In genomic region chr15:39857132-39857531, GRCh38 we compare ENCODE assay signal across 24 cellular contexts.
"Had no signal": no experiment of that assay in that cellular context is flagged by ENCODE, and none has a peak within 500 bp of the region (broad histone marks: within the 10 kb centered on the region; RNA-seq: fewer than 3 reads in every experiment).

No MANE protein-coding gene starts in this region.

- DNase-seq: effector memory CD8-positive, alpha-beta T cell; foreskin fibroblast; glutamatergic neuron; heart right ventricle; hippocampal formation; left ventricle myocardium superior; lower lobe of right lung; naive B cell; right lobe of liver; small intestine; stimulated activated CD4-positive, alpha-beta T cell treated with anti-CD3 and anti-CD28 coated beads, Interleukin-15, amount 100 ng/mL, for 24 hours; stimulated activated CD4-positive, alpha-beta T cell treated with anti-CD3 and anti-CD28 coated beads, Interleukin-2, amount 100 ng/mL, for 48 hours; stimulated activated naive B cell treated with anti-CD40 and anti-IgM and Interleukin-4, amounts not matched to agents 10 μg/mL and 1 μg/mL and 100 μg/mL, for 72 hours; upper lobe of right lung; uterus had no signal

- H3K27me3 ChIP-seq: gastroesophageal sphincter, heart right ventricle, neutrophil, right lobe of liver, tibial nerve, upper lobe of right lung, uterus had no signal

- H3K79me2 ChIP-seq: parathyroid adenoma had no signal

- ATAC-seq: effector memory CD8-positive, alpha-beta T cell; gastroesophageal sphincter; heart right ventricle; left ventricle myocardium superior; lower lobe of right lung; natural killer cell treated with Interleukin-12 subunit alpha and Interleukin-12 subunit beta and Interleukin-15 and Interleukin-18, amount 100 ng/mL, for 72 hours; right lobe of liver; stimulated activated naive B cell treated with anti-CD40 and anti-IgM and Interleukin-4, amounts not matched to agents 10 μg/mL and 1 μg/mL and 100 μg/mL, for 72 hours; upper lobe of right lung had no signal

- H3K9ac ChIP-seq: parathyroid adenoma had no signal

- H3K36me3 ChIP-seq: gastroesophageal sphincter, heart right ventricle, lower lobe of right lung, neutrophil, right lobe of liver, thoracic aorta, tibial nerve, upper lobe of right lung, uterus had no signal

- H3K9me3 ChIP-seq: gastroesophageal sphincter, heart right ventricle, lower lobe of right lung, neutrophil, right lobe of liver, thoracic aorta, tibial nerve, upper lobe of right lung, uterus had no signal

- H3K4me3 ChIP-seq: coronary artery, gastroesophageal sphincter, heart right ventricle, lower lobe of right lung, right lobe of liver, thoracic aorta, tibial nerve, upper lobe of right lung, uterus had no signal

- H2AFZ ChIP-seq: parathyroid adenoma had no signal

- FAIRE-seq: endometrium, islet of Langerhans, small intestine had no signal

- H3K27ac ChIP-seq: coronary artery, gastroesophageal sphincter, heart right ventricle, lower lobe of right lung, neutrophil, parathyroid adenoma, right lobe of liver, thoracic aorta, tibial nerve, upper lobe of right lung, uterus had no signal

- H3K4me1 ChIP-seq: lower lobe of right lung, parathyroid adenoma, upper lobe of right lung, uterus had no signal
